1 cellular context compared by ENCODE assay signal in genomic region chr1:93740141-93740540, GRCh38.
TF ChIP-seq lines count a peak whose summit lies in the region.

No MANE protein-coding gene starts in this region.

TF ChIP-seq in GM23338, 12 proteins besides CTCF, POLR2A, EP300 and RAD21 (continued from another document):
- TF ChIP-seq REST (IDR thresholded peaks at IDR 0.05; ENCODE audit: unreplicated experiment), result no peak
- TF ChIP-seq ZNF114 (CRISPR knock-in tag; IDR thresholded peaks at IDR 0.05), result no peak
- TF ChIP-seq STAT1 (IDR thresholded peaks at IDR 0.05; ENCODE audit: unreplicated experiment), result no peak
- no peak for TF ChIP-seq ETS1 (IDR thresholded peaks at IDR 0.05)
- TF ChIP-seq JUNB (IDR thresholded peaks at IDR 0.05; ENCODE audit: unreplicated experiment), result no peak
- TF ChIP-seq CREB1 (CRISPR knock-in tag; IDR thresholded peaks at IDR 0.05; ENCODE audit: low read depth), result no peak
- TF ChIP-seq NANOG (IDR thresholded peaks at IDR 0.05; ENCODE audit: borderline replicate concordance), result no peak
- TF ChIP-seq ZNF331 (CRISPR knock-in tag; IDR thresholded peaks at IDR 0.05; ENCODE audit: low read depth), result no peak
- TF ChIP-seq EZH2phosphoT487 (IDR thresholded peaks at IDR 0.05; ENCODE audit: unreplicated experiment), result no peak
